In the genomic region with DNA sequence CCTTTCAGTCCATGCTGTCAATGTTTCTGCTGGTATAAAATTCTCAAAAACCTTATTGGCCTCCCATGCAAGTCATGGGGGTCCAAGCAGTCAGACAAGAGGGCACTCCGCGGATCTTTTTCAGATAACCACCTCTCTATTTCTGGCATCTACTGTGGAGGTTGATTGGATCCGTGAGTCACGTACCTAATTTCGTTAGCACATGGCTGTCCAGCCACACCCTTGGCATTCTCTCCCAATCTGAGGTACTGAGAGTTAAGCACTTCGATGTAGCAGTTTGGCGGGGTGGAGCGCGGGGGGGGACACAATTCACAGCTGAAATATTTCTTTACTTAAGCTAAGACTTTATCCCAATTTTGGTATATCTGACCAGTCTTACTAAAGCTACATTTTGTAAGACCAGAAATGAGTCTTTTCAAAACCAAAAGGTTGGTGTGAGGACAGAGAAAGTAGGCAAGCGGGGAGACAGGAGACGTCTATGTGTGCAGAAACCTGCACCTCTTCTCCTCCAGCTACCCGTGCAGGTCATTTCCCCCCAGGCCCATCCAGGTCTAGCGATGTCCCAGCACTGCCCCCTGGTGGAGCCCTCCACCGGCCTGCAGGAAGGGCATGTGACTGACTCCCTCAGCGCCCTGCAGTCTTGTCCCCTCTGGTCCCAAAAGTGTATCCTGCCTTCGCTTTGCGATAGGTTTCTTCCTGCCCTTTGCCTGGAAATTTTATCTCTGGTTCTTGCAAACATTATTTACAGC, we compare ENCODE assay signal across 7 cellular contexts.
A peak's percentile ranks its signal among the peaks of the same experiment; 100 is the strongest.
DNase-seq lines count a peak whose midpoint lies in the region; ATAC-seq and TF ChIP-seq lines count a peak whose summit lies in the region.

No MANE protein-coding gene starts in this region.

- no peak overlapping the region for H3K27ac ChIP-seq in left ventricle myocardium inferior (replicated peaks)

- ATAC-seq in GM19397 (IDR thresholded peaks at IDR 0.05; ENCODE audit: unreplicated experiment) (peak; percentile 71), HG03439 (IDR thresholded peaks at IDR 0.05; ENCODE audit: unreplicated experiment) (no peak), GM21528 (IDR thresholded peaks at IDR 0.05; ENCODE audit: low FRiP score, unreplicated experiment) (no peak)

- H3K4me3 ChIP-seq in left ventricle myocardium inferior = no peak overlapping the region

- no peaks in the 10 kb centered on the region for H3K4me1 ChIP-seq in left ventricle myocardium inferior

- H3K9me3 ChIP-seq in left ventricle myocardium inferior (replicated peaks) = no peaks in the 10 kb centered on the region

- intact Hi-C loops in left ventricle myocardium inferior (cut with micrococcal nuclease) = no loop called here

- TF ChIP-seq CTCF in left ventricle myocardium inferior (IDR thresholded peaks at IDR 0.05; ENCODE audit: borderline replicate concordance) = peak; percentile 60

- H3K27me3 ChIP-seq in left ventricle myocardium inferior (ENCODE audit: low read depth) = no peaks in the 10 kb centered on the region

- peaks cover 23% of the 10 kb centered on the region for H3K36me3 ChIP-seq in left ventricle myocardium inferior

- DNase-seq in NAMALWA (ENCODE audit: low spot score) (peak; percentile 67), activated T-cell treated with anti-CD3 and anti-CD28 coated beads for 4 hours (peak; percentile 38), left ventricle myocardium inferior (peak; percentile 22)
- DNase-seq in stimulated activated CD4-positive, alpha-beta T cell treated with anti-CD3 and anti-CD28 coated beads, Interleukin-2, amount 100 ng/mL, for 48 hours = peak; percentile 53 to 64
